Comparison of ENCODE assay signal across 8 cellular contexts in the genomic region with DNA sequence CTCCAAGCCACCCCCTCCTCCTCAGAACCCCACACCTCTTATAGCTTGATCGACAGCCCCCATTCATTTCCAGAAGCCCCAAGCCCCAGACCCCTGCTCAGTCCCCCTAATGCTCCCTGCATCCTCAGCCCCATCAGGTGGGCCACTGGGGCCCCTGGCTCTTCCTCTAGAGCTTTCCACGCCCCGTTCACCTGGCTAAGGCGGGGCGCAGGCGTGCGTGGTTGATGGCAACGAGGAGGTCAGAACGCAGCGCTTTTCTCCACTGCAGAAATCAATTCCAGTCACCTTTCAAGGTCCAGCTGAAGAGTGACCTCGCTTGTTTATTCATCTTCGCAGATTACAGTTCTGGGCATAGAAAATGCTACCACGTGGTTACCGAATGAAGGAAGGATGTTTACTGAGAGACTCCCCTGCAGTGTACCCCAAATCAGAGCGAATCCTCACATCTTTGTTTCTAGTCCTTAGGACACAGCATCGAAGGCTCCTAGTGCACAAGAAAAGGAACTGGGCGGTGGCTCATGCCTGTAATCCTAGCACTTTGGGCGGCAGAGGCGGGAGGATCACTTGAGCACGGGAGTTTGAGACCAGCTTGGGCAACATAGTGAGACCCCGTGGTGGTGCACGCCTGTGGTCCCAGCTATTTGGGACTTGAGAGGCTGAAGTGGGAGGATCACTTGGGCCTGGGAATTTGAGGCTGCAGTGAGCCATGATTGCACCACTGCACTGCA. TPM values are rescaled to one million over a fixed set of nuclear protein-coding genes. Genes with fewer than 3 reads are reported as not detected.
DNase-seq lines count a peak whose midpoint lies in the region; ATAC-seq and TF ChIP-seq lines count a peak whose summit lies in the region.

No MANE protein-coding gene starts in this region.

- H3K36me3 ChIP-seq in iPS-15b (ENCODE audit: control insufficient read depth, insufficient read depth, low read length) (peaks cover 8% of the 10 kb centered on the region), thoracic aorta (no peaks in the 10 kb centered on the region)

- H3K36me3 Mint-ChIP-seq in activated T-cell treated with anti-CD3 and anti-CD28 coated beads, Interleukin-2, amount 50 U/mL, for 4 hours (ENCODE audit: insufficient read depth): no peaks in the 10 kb centered on the region

- H3K4me3 ChIP-seq in WI38 (ENCODE audit: low read depth, low read length): peak overlapping the region; percentile 53
- H3K4me3 ChIP-seq in iPS-15b (ENCODE audit: low read depth, low read length): peak overlapping the region; percentile 69
- H3K4me3 ChIP-seq in thoracic aorta: peak overlapping the region; percentile 67

- DNase-seq in activated T-cell treated with anti-CD3 and anti-CD28 coated beads, Interleukin-2, amount 50 U/mL, for 4 hours: no peak
- DNase-seq in activated T-cell treated with anti-CD3 and anti-CD28 coated beads for 4 hours (no peak), thoracic aorta (ENCODE audit: low spot score) (no peak), A172 (ENCODE audit: low spot score) (no peak), NCI-H2171 (lab: John Stamatoyannopoulos, UW) (no peak)

- no peak overlapping the region for H3K9ac ChIP-seq in iPS-15b (ENCODE audit: low read depth, low read length)

- ATAC-seq in activated T-cell treated with anti-CD3 and anti-CD28 coated beads, Interleukin-2, amount 50 U/mL, for 4 hours: no peak
- ATAC-seq in thoracic aorta (ENCODE audit: insufficient number of reproducible peaks, low FRiP score, low read depth) (no peak), HG02763 (IDR thresholded peaks at IDR 0.05; ENCODE audit: unreplicated experiment) (no peak)

- H3K4me3 Mint-ChIP-seq in activated T-cell treated with anti-CD3 and anti-CD28 coated beads, Interleukin-2, amount 50 U/mL, for 4 hours: peak overlapping the region; percentile 83

- H3K9me3 Mint-ChIP-seq in activated T-cell treated with anti-CD3 and anti-CD28 coated beads, Interleukin-2, amount 50 U/mL, for 4 hours: no peaks in the 10 kb centered on the region

- no peak overlapping the region for H3K27ac ChIP-seq in thoracic aorta

- H3K27me3 Mint-ChIP-seq in activated T-cell treated with anti-CD3 and anti-CD28 coated beads, Interleukin-2, amount 50 U/mL, for 4 hours (ENCODE audit: low read depth): no peaks in the 10 kb centered on the region

- H3K4me1 ChIP-seq in iPS-15b (ENCODE audit: control insufficient read depth, insufficient read depth, low read length) (peaks cover 2% of the 10 kb centered on the region), thoracic aorta (ENCODE audit: control insufficient read depth in 1 of 2, low read depth in 2 of 2) (no peaks in the 10 kb centered on the region)

- TF ChIP-seq CTCF in WI38 (IDR thresholded peaks at IDR 0.05; ENCODE audit: low read depth, low read length) (no peak), thoracic aorta (IDR thresholded peaks at IDR 0.05) (no peak)

- H3K27me3 ChIP-seq in iPS-15b (ENCODE audit: control insufficient read depth, insufficient read depth, low read length): peaks cover 13% of the 10 kb centered on the region
- peaks cover 5% of the 10 kb centered on the region for H3K27me3 ChIP-seq in thoracic aorta (replicated peaks; ENCODE audit: insufficient read depth)

- peaks cover 40% of the 10 kb centered on the region for H3K4me1 Mint-ChIP-seq in activated T-cell treated with anti-CD3 and anti-CD28 coated beads, Interleukin-2, amount 50 U/mL, for 4 hours (ENCODE audit: low read depth)

- H3K9me3 ChIP-seq in iPS-15b (ENCODE audit: control insufficient read depth, insufficient read depth, low read length): no peaks in the 10 kb centered on the region
- H3K9me3 ChIP-seq in thoracic aorta: no peaks in the 10 kb centered on the region

RNA-seq across cellular contexts. Expression of a gene that starts 0.8 kb away (rescaled TPM):
- 10 to 100 TPM in 1 of 3 donors, 1 to 10 TPM in 2; 8.9 to 12.1 (median 9.2) TPM for total RNA-seq in activated T-cell treated with anti-CD3 and anti-CD28 coated beads, Interleukin-2, amount 50 U/mL, for 4 hours
- not detected for total RNA-seq in thoracic aorta
- total RNA-seq in A172 (2014; rRNA removed; shearing (Covaris generic)): 3.6 and 3.9 TPM in 2 replicates

RNA-seq across cellular contexts. Expression of a gene that starts 8.7 kb away (rescaled TPM):
- 10 to 100 TPM in 2 of 3 donors, 1 to 10 TPM in 1; 9.4 to 15.1 (median 14.7) TPM for total RNA-seq in activated T-cell treated with anti-CD3 and anti-CD28 coated beads, Interleukin-2, amount 50 U/mL, for 4 hours
- 10 to 100 TPM in 1 of 2 donors, 1 to 10 TPM in 1; 4.2 to 11.6 TPM for total RNA-seq in thoracic aorta
- 2.1 and 3.0 TPM in 2 replicates for total RNA-seq in A172 (2014; rRNA removed; shearing (Covaris generic))

RNA-seq across cellular contexts. Expression of a gene that starts 24.2 kb away (rescaled TPM):
- total RNA-seq in activated T-cell treated with anti-CD3 and anti-CD28 coated beads, Interleukin-2, amount 50 U/mL, for 4 hours: 10 to 100 TPM; 38.7 to 43.4 (median 42.1) TPM
- 10 to 100 TPM; 12.5 to 13.1 TPM for total RNA-seq in thoracic aorta
- total RNA-seq in A172 (2014; rRNA removed; shearing (Covaris generic)): 8.7 and 12.0 TPM in 2 replicates

RNA-seq across cellular contexts. Expression of a gene that starts 44.2 kb away (rescaled TPM):
- total RNA-seq in activated T-cell treated with anti-CD3 and anti-CD28 coated beads, Interleukin-2, amount 50 U/mL, for 4 hours: 100 to 1,000 TPM; 101 to 108 (median 102) TPM
- 100 to 1,000 TPM in 1 of 2 donors, 10 to 100 TPM in 1; 95.0 to 150 TPM for total RNA-seq in thoracic aorta
- 48.5 and 93.1 TPM in 2 replicates for total RNA-seq in A172 (2014; rRNA removed; shearing (Covaris generic))

RNA-seq across cellular contexts. Expression of a gene that starts 49.4 kb away (rescaled TPM):
- total RNA-seq in activated T-cell treated with anti-CD3 and anti-CD28 coated beads, Interleukin-2, amount 50 U/mL, for 4 hours: 10 to 100 TPM; 29.2 to 33.2 (median 29.4) TPM
- 1 to 10 TPM; 2.2 to 8.3 TPM for total RNA-seq in thoracic aorta
- 11.5 and 13.9 TPM in 2 replicates for total RNA-seq in A172 (2014; rRNA removed; shearing (Covaris generic))
